In the genomic region with DNA sequence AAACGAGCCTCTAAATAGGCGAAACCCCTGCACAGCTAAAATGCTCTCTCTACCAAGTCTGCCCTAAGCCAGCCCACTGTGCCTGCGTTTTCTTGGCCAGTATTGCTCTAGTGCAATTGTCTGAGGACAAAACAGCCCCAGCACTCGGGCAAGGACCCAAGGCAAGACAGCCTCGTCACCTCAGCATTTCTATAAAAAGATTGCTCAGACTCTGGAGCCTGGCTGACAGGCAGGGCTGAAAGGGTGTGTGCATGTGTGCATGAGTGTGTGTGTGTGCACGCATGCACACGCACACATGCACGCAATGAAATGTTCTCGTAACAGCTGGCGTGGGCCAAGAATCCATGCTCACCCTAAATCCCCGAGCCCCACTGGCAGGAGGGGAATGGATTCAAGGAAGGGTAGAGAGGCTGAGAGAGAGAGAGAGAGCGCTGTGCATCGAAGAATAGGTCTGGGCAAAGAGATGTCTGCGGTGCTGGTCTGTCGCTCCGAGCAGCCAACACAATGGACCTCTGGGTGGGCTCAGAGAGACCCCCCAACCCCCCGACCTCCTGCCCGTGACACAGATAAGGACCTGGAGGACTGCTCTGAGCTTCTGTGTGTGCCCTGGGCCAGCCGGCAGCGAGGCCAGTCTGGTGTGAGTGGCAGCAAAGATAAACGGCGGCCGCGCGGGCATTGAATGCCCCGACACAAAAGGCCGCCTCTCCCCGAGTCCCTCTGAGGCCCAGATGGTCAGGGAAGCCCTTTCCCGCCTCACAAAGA, we compare ENCODE assay signal across 14 cellular contexts.
DNase-seq lines count a peak whose midpoint lies in the region; ATAC-seq and TF ChIP-seq lines count a peak whose summit lies in the region.
"Had no signal": no experiment of that assay in that cellular context is flagged by ENCODE, and none has a peak within 500 bp of the region (broad histone marks: within the 10 kb centered on the region; RNA-seq: fewer than 3 reads in every experiment).

No MANE protein-coding gene starts in this region.

- H3K4me3 Mint-ChIP-seq in effector memory CD8-positive, alpha-beta T cell, result no peak overlapping the region
- H3K4me3 Mint-ChIP-seq: activated CD8-positive, alpha-beta memory T cell treated with anti-CD3 and anti-CD28 coated beads, Interleukin-2, amount 10 ng/mL, durations not matched to agents 7 days and 5 days had no signal

- peaks cover 6 to 27% of the 10 kb centered on the region in 2 donors for H3K27me3 Mint-ChIP-seq in effector memory CD8-positive, alpha-beta T cell
- H3K27me3 Mint-ChIP-seq: activated CD8-positive, alpha-beta memory T cell treated with anti-CD3 and anti-CD28 coated beads, Interleukin-2, amount 10 ng/mL, durations not matched to agents 7 days and 5 days had no signal

- no peaks in the 10 kb centered on the region for H3K27me3 ChIP-seq in cardiac muscle cell

- H3K9me3 ChIP-seq in cardiac muscle cell (ENCODE audit: low read depth), result no peaks in the 10 kb centered on the region

- H3K4me3 ChIP-seq in cardiac muscle cell, result no peak overlapping the region

- intact Hi-C loops in posterior cingulate gyrus (cut with DNase I), result no loop called here

- TF ChIP-seq CTCF in cardiac muscle cell (IDR thresholded peaks at IDR 0.05; ENCODE audit: low read depth, low read length), result no peak

- DNase-seq in D341Med (ENCODE audit: low spot score) (peak; percentile 44), SK-N-DZ (ENCODE audit: low spot score) (peak; percentile 25), cardiac muscle cell (ENCODE audit: low read depth in 1 of 2, low spot score in 1 of 2) (peak in 1 of 2 donors; percentile 34), posterior cingulate gyrus (peak in 6 of 10 donors; percentile 15 to 87 (median 30)), T-helper 9 cell (no peak)
- DNase-seq in effector memory CD8-positive, alpha-beta T cell, result no peak
- DNase-seq: activated CD8-positive, alpha-beta memory T cell treated with anti-CD3 and anti-CD28 coated beads, Interleukin-2, amount 10 ng/mL, durations not matched to agents 7 days and 5 days; amniotic stem cell; kidney glomerular epithelial cell; small intestine; stimulated activated CD8-positive, alpha-beta memory T cell treated with anti-CD3 and anti-CD28 coated beads, Interleukin-4, amount 100 ng/mL, for 48 hours; T-helper 2 cell had no signal

- no peaks in the 10 kb centered on the region for H3K36me3 Mint-ChIP-seq in effector memory CD8-positive, alpha-beta T cell (ENCODE audit: insufficient read depth)
- H3K36me3 Mint-ChIP-seq: activated CD8-positive, alpha-beta memory T cell treated with anti-CD3 and anti-CD28 coated beads, Interleukin-2, amount 10 ng/mL, durations not matched to agents 7 days and 5 days had no signal

- H3K27ac Mint-ChIP-seq in effector memory CD8-positive, alpha-beta T cell, result no peak overlapping the region
- H3K27ac Mint-ChIP-seq: activated CD8-positive, alpha-beta memory T cell treated with anti-CD3 and anti-CD28 coated beads, Interleukin-2, amount 10 ng/mL, durations not matched to agents 7 days and 5 days had no signal

- H3K4me1 ChIP-seq in cardiac muscle cell (ENCODE audit: low read depth), result peaks cover 18% of the 10 kb centered on the region

- H3K4me1 Mint-ChIP-seq in effector memory CD8-positive, alpha-beta T cell (ENCODE audit: low read depth in 2 of 2), result no peaks in the 10 kb centered on the region
- H3K4me1 Mint-ChIP-seq: activated CD8-positive, alpha-beta memory T cell treated with anti-CD3 and anti-CD28 coated beads, Interleukin-2, amount 10 ng/mL, durations not matched to agents 7 days and 5 days had no signal

- peak overlapping the region; percentile 76 for H3K27ac ChIP-seq in cardiac muscle cell

- no peaks in the 10 kb centered on the region for H3K36me3 ChIP-seq in cardiac muscle cell

- H3K9me3 Mint-ChIP-seq in effector memory CD8-positive, alpha-beta T cell, result no peaks in the 10 kb centered on the region

- ATAC-seq in effector memory CD8-positive, alpha-beta T cell (replicated peaks), result no peak
- ATAC-seq in HG02884 (IDR thresholded peaks at IDR 0.05; ENCODE audit: unreplicated experiment), result no peak
- ATAC-seq in HG03039 (IDR thresholded peaks at IDR 0.05; ENCODE audit: unreplicated experiment), result no peak
- ATAC-seq: activated CD8-positive, alpha-beta memory T cell treated with anti-CD3 and anti-CD28 coated beads, Interleukin-2, amount 10 ng/mL, durations not matched to agents 7 days and 5 days had no signal

Comparison
In these comparisons a context has a peak if more than half of its experiments do, and no peak if none do; other contexts are left out.
1. DNase-seq: peak in D341Med (single experiment), SK-N-DZ (single experiment) and posterior cingulate gyrus (6 of 10); none in T-helper 9 cell (single experiment) and effector memory CD8-positive, alpha-beta T cell (0 of 3).